In genomic region chr3:105729662-105730061, GRCh38 we compare ENCODE assay signal across 1 cellular context.
TF ChIP-seq lines count a peak whose summit lies in the region.

No MANE protein-coding gene starts in this region.

TF ChIP-seq in GM23338, 12 proteins besides CTCF, POLR2A, EP300 and RAD21 (continued from another document):
- TF ChIP-seq ZNF462 (CRISPR knock-in tag; IDR thresholded peaks at IDR 0.05): no peak
- no peak for TF ChIP-seq EZH2phosphoT487 (IDR thresholded peaks at IDR 0.05; ENCODE audit: unreplicated experiment)
- TF ChIP-seq STAT1 (IDR thresholded peaks at IDR 0.05; ENCODE audit: unreplicated experiment): no peak
- TF ChIP-seq JUNB (IDR thresholded peaks at IDR 0.05; ENCODE audit: unreplicated experiment): no peak
- no peak for TF ChIP-seq REST (IDR thresholded peaks at IDR 0.05; ENCODE audit: unreplicated experiment)
- no peak for TF ChIP-seq NANOG (IDR thresholded peaks at IDR 0.05; ENCODE audit: borderline replicate concordance)
- no peak for TF ChIP-seq POLR2AphosphoS5 (IDR thresholded peaks at IDR 0.05; ENCODE audit: low read depth)
- TF ChIP-seq EZH2 (IDR thresholded peaks at IDR 0.05; ENCODE audit: low read depth, unreplicated experiment): no peak
